In the genomic region with DNA sequence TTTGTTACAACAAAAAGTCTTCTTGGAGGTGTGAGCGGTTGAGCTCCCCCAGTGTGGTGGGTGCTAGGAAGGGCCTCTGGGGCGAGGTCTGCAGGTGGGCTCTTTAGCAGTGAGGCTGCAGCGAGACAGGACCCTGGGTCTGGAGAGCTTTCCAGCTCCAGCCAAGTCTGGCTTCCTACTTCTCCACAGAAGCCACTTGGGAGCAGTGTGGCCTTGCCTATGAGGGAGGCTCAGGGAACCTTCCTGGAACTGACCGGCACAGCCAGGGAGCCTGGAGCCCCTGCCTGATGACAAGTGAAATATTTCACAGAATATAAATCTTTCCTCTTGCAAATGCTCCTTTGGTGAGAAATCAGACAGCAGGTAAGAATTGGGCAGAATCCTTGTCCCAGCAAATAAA, we compare ENCODE assay signal across 8 cellular contexts.
A peak's percentile ranks its signal among the peaks of the same experiment; 100 is the strongest.
DNase-seq lines count a peak whose midpoint lies in the region; ATAC-seq, FAIRE-seq and TF ChIP-seq lines count a peak whose summit lies in the region.

No MANE protein-coding gene starts in this region.

- intact Hi-C loops in colonic mucosa (cut with DNase I), result loop anchor here (10.0 kb wide), 1 partner anchor 853 kb away; no protein-coding TSS in a partner anchor

- no peak for FAIRE-seq in GM12892 (lab: Jason Lieb, UNC)

- H3K36me3 ChIP-seq in colonic mucosa (no peaks in the 10 kb centered on the region), mesendoderm (ENCODE audit: control insufficient read depth, insufficient read depth, low read length) (no peaks in the 10 kb centered on the region)

- no peaks in the 10 kb centered on the region for H3K79me2 ChIP-seq in mesendoderm (ENCODE audit: control insufficient read depth, insufficient read depth, low read length)

- no peak overlapping the region for H3K56ac ChIP-seq in mesendoderm (ENCODE audit: low read length)

- H3K4me1 Mint-ChIP-seq in activated naive CD4-positive, alpha-beta T cell treated with anti-CD3 and anti-CD28 coated beads, Interleukin-2, amount 10 ng/mL, durations not matched to agents 7 days and 5 days, result no peaks in the 10 kb centered on the region

- H3K27ac Mint-ChIP-seq in activated naive CD4-positive, alpha-beta T cell treated with anti-CD3 and anti-CD28 coated beads, Interleukin-2, amount 10 ng/mL, durations not matched to agents 7 days and 5 days, result no peak overlapping the region

- H3K4me3 ChIP-seq in AG09309 (ENCODE audit: control insufficient read depth, low read depth, low read length) (no peak overlapping the region), colonic mucosa (no peak overlapping the region), mesendoderm (ENCODE audit: low read length) (no peak overlapping the region)

- no peak overlapping the region for H4K8ac ChIP-seq in mesendoderm (ENCODE audit: low read depth, low read length)

- TF ChIP-seq POLR2A in GM12892 (IDR thresholded peaks at IDR 0.05; ENCODE audit: low read depth, low read length), result no peak

- H3K18ac ChIP-seq in mesendoderm (ENCODE audit: low read length), result no peak overlapping the region

- H2BK5ac ChIP-seq in mesendoderm (ENCODE audit: low read length), result no peak overlapping the region

- H4K5ac ChIP-seq in mesendoderm (ENCODE audit: low read length), result no peak overlapping the region

- H3K27me3 ChIP-seq in colonic mucosa, result no peaks in the 10 kb centered on the region
- H3K27me3 ChIP-seq in mesendoderm (ENCODE audit: insufficient read depth, low read length, poor library complexity), result no peaks in the 10 kb centered on the region

- H3K9me3 Mint-ChIP-seq in activated naive CD4-positive, alpha-beta T cell treated with anti-CD3 and anti-CD28 coated beads, Interleukin-2, amount 10 ng/mL, durations not matched to agents 7 days and 5 days, result no peaks in the 10 kb centered on the region

- H3K9me3 ChIP-seq in colonic mucosa, result no peaks in the 10 kb centered on the region

- no peak overlapping the region for H2BK15ac ChIP-seq in mesendoderm (replicated peaks; ENCODE audit: low read depth)

- no peak overlapping the region for H3K9ac ChIP-seq in colonic mucosa (ENCODE audit: low read depth in 2 of 2, low read length in 2 of 2)
- H3K9ac ChIP-seq in mesendoderm (ENCODE audit: low read length), result no peak overlapping the region

- DNase-seq in AG09309 (ENCODE audit: low read depth) (no peak), KBM-7 (peak; percentile 2), colonic mucosa (peak; percentile 20), mesendoderm (peak; percentile 74), GM12892 (ENCODE audit: insufficient read length) (no peak), H4 (ENCODE audit: low spot score) (no peak)
- no peak for DNase-seq in activated naive CD4-positive, alpha-beta T cell treated with anti-CD3 and anti-CD28 coated beads, Interleukin-2, amount 10 ng/mL, durations not matched to agents 7 days and 5 days

- no peaks in the 10 kb centered on the region for H3K79me1 ChIP-seq in mesendoderm (ENCODE audit: low read length)

- in situ Hi-C loops in KBM-7 (cut with MboI; ENCODE audit: low pct_unique_long_range_greater_than_20kb, low sequenced_read_pairs), result no loop called here

- H2AK5ac ChIP-seq in mesendoderm (ENCODE audit: low read length), result no peak overlapping the region

- ATAC-seq in HG02571 (IDR thresholded peaks at IDR 0.05; ENCODE audit: unreplicated experiment), result no peak

- H3K36me3 Mint-ChIP-seq in activated naive CD4-positive, alpha-beta T cell treated with anti-CD3 and anti-CD28 coated beads, Interleukin-2, amount 10 ng/mL, durations not matched to agents 7 days and 5 days, result no peaks in the 10 kb centered on the region

- CTCF ChIA-PET in activated naive CD4-positive, alpha-beta T cell treated with anti-CD3 and anti-CD28 coated beads, Interleukin-2, amount 10 ng/mL, durations not matched to agents 7 days and 5 days (lab: Charles Lee), result no interaction called here

- H3K4me3 Mint-ChIP-seq in activated naive CD4-positive, alpha-beta T cell treated with anti-CD3 and anti-CD28 coated beads, Interleukin-2, amount 10 ng/mL, durations not matched to agents 7 days and 5 days, result no peak overlapping the region

- no peak overlapping the region for H3K4me2 ChIP-seq in mesendoderm (ENCODE audit: low read length)

- no peaks in the 10 kb centered on the region for H3K27me3 Mint-ChIP-seq in activated naive CD4-positive, alpha-beta T cell treated with anti-CD3 and anti-CD28 coated beads, Interleukin-2, amount 10 ng/mL, durations not matched to agents 7 days and 5 days

- no peak overlapping the region for H3K23ac ChIP-seq in mesendoderm (ENCODE audit: low read length)

- no peak overlapping the region for H3K27ac ChIP-seq in colonic mucosa
- H3K27ac ChIP-seq in mesendoderm (ENCODE audit: low read depth, low read length), result no peak overlapping the region

- TF ChIP-seq CTCF in AG09309 (IDR thresholded peaks at IDR 0.05; ENCODE audit: control insufficient read depth, insufficient read depth, low read depth, low read length, missing control alignments), result peak; percentile 51
- no peak for TF ChIP-seq CTCF in colonic mucosa (IDR thresholded peaks at IDR 0.05)

- H3K4me1 ChIP-seq in colonic mucosa, result no peaks in the 10 kb centered on the region
- H3K4me1 ChIP-seq in mesendoderm (ENCODE audit: control insufficient read depth, low read depth, low read length), result no peaks in the 10 kb centered on the region

- no peak overlapping the region for H2BK120ac ChIP-seq in mesendoderm (ENCODE audit: low read depth, low read length)

- H3K4ac ChIP-seq in mesendoderm (ENCODE audit: low read depth, low read length), result no peak overlapping the region

- WGBS in mesendoderm (ENCODE audit: extremely low coverage, insufficient coverage, low lambda C conversion rate), result no CpG with 5 or more reads among the region's 4 CpGs

Comparison
In these comparisons a context has a peak if more than half of its experiments do, and no peak if none do; other contexts are left out.
1. DNase-seq: peak in KBM-7 (single experiment), colonic mucosa (single experiment) and mesendoderm (single experiment); none in AG09309 (single experiment), activated naive CD4-positive, alpha-beta T cell treated with anti-CD3 and anti-CD28 coated beads, Interleukin-2, amount 10 ng/mL, durations not matched to agents 7 days and 5 days (single experiment), GM12892 (single experiment) and H4 (single experiment).